In the genomic region with DNA sequence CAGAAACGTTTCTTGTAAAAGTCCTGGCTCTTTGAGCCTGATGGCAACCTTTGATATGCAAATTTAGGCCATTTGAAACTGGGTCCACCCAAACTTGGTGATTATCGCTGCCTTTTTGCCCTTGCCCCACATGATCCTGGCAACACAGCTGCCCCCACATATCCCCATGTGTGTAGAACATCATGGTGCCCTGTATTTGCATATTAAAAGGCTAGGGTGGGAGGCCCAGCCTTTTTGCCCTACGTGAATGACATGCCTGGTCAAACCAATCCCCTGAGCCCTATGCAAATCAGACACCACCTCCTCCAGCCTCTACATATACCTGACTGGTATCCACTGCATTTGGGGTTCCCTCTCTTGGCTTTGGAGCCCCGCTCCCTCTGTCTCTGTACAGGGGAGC, we compare ENCODE assay signal across 25 cellular contexts.
"Had no signal": no experiment of that assay in that cellular context is flagged by ENCODE, and none has a peak within 500 bp of the region (broad histone marks: within the 10 kb centered on the region; RNA-seq: fewer than 3 reads in every experiment).

No MANE protein-coding gene starts in this region.

- H3K36me3 ChIP-seq: brain microvascular endothelial cell, left ventricle myocardium inferior, tibial artery had no signal

- H3K27me3 Mint-ChIP-seq: activated CD4-positive, alpha-beta memory T cell treated with anti-CD3 and anti-CD28 coated beads, Interleukin-2, amount 10 ng/mL, durations not matched to agents 7 days and 5 days; activated naive CD8-positive, alpha-beta T cell treated with anti-CD3 and anti-CD28 coated beads, Interleukin-2, amount 50 U/mL, for 24 hours; progenitor cell of endocrine pancreas had no signal

- H3K27ac ChIP-seq: brain microvascular endothelial cell, dorsolateral prefrontal cortex, foreskin keratinocyte, left ventricle myocardium inferior had no signal

- DNase-seq: activated CD4-positive, alpha-beta memory T cell treated with anti-CD3 and anti-CD28 coated beads, Interleukin-2, amount 10 ng/mL, durations not matched to agents 7 days and 5 days; activated CD4-positive, alpha-beta T cell treated with anti-CD3 and anti-CD28 coated beads for 48 hours; activated CD4-positive, CD25-positive, alpha-beta regulatory T cell; activated naive CD4-positive, alpha-beta T cell treated with Interleukin-2 at 50 U/mL for 16 hours; activated naive CD8-positive, alpha-beta T cell treated with anti-CD3 and anti-CD28 coated beads, Interleukin-2, amount 50 U/mL, for 24 hours; activated T-cell treated with anti-CD3 and anti-CD28 coated beads, Interleukin-2, amount 50 U/mL, for 1 hour; aorta; brain microvascular endothelial cell; central memory CD4-positive, alpha-beta T cell; dorsolateral prefrontal cortex; foreskin keratinocyte; hippocampal formation; kidney glomerular epithelial cell; left ventricle myocardium inferior; mammary epithelial cell; stimulated activated CD4-positive, alpha-beta T cell treated with anti-CD3 and anti-CD28 coated beads, Interleukin-12 subunit alpha, Interleukin-12 subunit beta, amount 100 ng/mL, for 4 hours; stimulated activated CD4-positive, alpha-beta T cell treated with anti-CD3 and anti-CD28 coated beads, Interleukin-1b, Interleukin-23, amount 100 ng/mL, for 48 hours; stimulated activated CD8-positive, alpha-beta memory T cell treated with anti-CD3 and anti-CD28 coated beads, Interleukin-4, amount 100 ng/mL, for 48 hours; stimulated activated naive CD4-positive, alpha-beta T cell; tibial artery had no signal

- H3K4me3 ChIP-seq: dorsolateral prefrontal cortex, left ventricle myocardium inferior, tibial artery had no signal

- H3K4me3 Mint-ChIP-seq: activated CD4-positive, alpha-beta memory T cell treated with anti-CD3 and anti-CD28 coated beads, Interleukin-2, amount 10 ng/mL, durations not matched to agents 7 days and 5 days; activated naive CD8-positive, alpha-beta T cell treated with anti-CD3 and anti-CD28 coated beads, Interleukin-2, amount 50 U/mL, for 24 hours; neural crest cell had no signal

- ATAC-seq: activated naive CD8-positive, alpha-beta T cell treated with anti-CD3 and anti-CD28 coated beads, Interleukin-2, amount 50 U/mL, for 24 hours; foreskin keratinocyte had no signal

- H3K27me3 ChIP-seq: brain microvascular endothelial cell, dorsolateral prefrontal cortex, foreskin keratinocyte, tibial artery had no signal

- FAIRE-seq: colon, TTC549 had no signal

- H3K9me3 ChIP-seq: left ventricle myocardium inferior, tibial artery had no signal

- H3K4me1 ChIP-seq: foreskin keratinocyte had no signal

- H3K9me3 Mint-ChIP-seq: activated CD4-positive, alpha-beta memory T cell treated with anti-CD3 and anti-CD28 coated beads, Interleukin-2, amount 10 ng/mL, durations not matched to agents 7 days and 5 days; activated naive CD8-positive, alpha-beta T cell treated with anti-CD3 and anti-CD28 coated beads, Interleukin-2, amount 50 U/mL, for 24 hours; activated T-helper 2 cell treated with anti-CD3 and anti-CD28 coated beads, Interferon-gamma antibody, Interleukin-2, Interleukin-4, amounts not matched to agents 10 μg/mL and 5 μg/mL and 100 μg/mL, durations not matched to agents 14 hours and 24 hours and 36 hours; neural crest cell had no signal

- H3K4me1 Mint-ChIP-seq: activated CD4-positive, alpha-beta memory T cell treated with anti-CD3 and anti-CD28 coated beads, Interleukin-2, amount 10 ng/mL, durations not matched to agents 7 days and 5 days; activated naive CD8-positive, alpha-beta T cell treated with anti-CD3 and anti-CD28 coated beads, Interleukin-2, amount 50 U/mL, for 24 hours had no signal

- H3K27ac Mint-ChIP-seq: activated CD4-positive, alpha-beta memory T cell treated with anti-CD3 and anti-CD28 coated beads, Interleukin-2, amount 10 ng/mL, durations not matched to agents 7 days and 5 days; activated naive CD8-positive, alpha-beta T cell treated with anti-CD3 and anti-CD28 coated beads, Interleukin-2, amount 50 U/mL, for 24 hours; activated T-helper 2 cell treated with anti-CD3 and anti-CD28 coated beads, Interferon-gamma antibody, Interleukin-2, Interleukin-4, amounts not matched to agents 10 μg/mL and 5 μg/mL and 100 μg/mL, durations not matched to agents 14 hours and 24 hours and 36 hours; progenitor cell of endocrine pancreas had no signal
